In genomic region chr7:30365626-30366025, GRCh38 we compare ENCODE assay signal across 23 cellular contexts.
DNase-seq lines count a peak whose midpoint lies in the region; ATAC-seq, FAIRE-seq and TF ChIP-seq lines count a peak whose summit lies in the region.
"Had no signal": no experiment of that assay in that cellular context is flagged by ENCODE, and none has a peak within 500 bp of the region (broad histone marks: within the 10 kb centered on the region; RNA-seq: fewer than 3 reads in every experiment).

No MANE protein-coding gene starts in this region.

- H3K27me3 Mint-ChIP-seq in HFFc6 (ENCODE audit: insufficient read depth) (no peaks in the 10 kb centered on the region), astrocyte (ENCODE audit: low read depth, unreplicated experiment) (no peaks in the 10 kb centered on the region)
- H3K27me3 Mint-ChIP-seq: CD8-positive, alpha-beta memory T cell had no signal

- FAIRE-seq in astrocyte (lab: Jason Lieb, UNC), result no peak
- FAIRE-seq: H1, HTR-8/SVneo had no signal

- H3K27me3 ChIP-seq in astrocyte (ENCODE audit: insufficient read depth, low read length), result no peaks in the 10 kb centered on the region

- H3K9me3 Mint-ChIP-seq in HFFc6, result no peaks in the 10 kb centered on the region
- H3K9me3 Mint-ChIP-seq in astrocyte (ENCODE audit: unreplicated experiment), result no peaks in the 10 kb centered on the region
- no peaks in the 10 kb centered on the region for H3K9me3 Mint-ChIP-seq in stimulated activated effector memory CD8-positive, alpha-beta T cell treated with anti-CD3 and anti-CD28 coated beads, Interleukin-12 subunit alpha, Interleukin-12 subunit beta, amount 100 ng/mL, for 72 hours
- H3K9me3 Mint-ChIP-seq: CD8-positive, alpha-beta memory T cell; T-helper 1 cell treated with Interleukin-12 subunit alpha and Interleukin-12 subunit beta and Interleukin-4 antibody, amounts not matched to agents 30 μg/mL and 1 μg/mL, for 36 hours had no signal

- no peak for ATAC-seq in stimulated activated effector memory CD8-positive, alpha-beta T cell treated with anti-CD3 and anti-CD28 coated beads, Interleukin-12 subunit alpha, Interleukin-12 subunit beta, amount 100 ng/mL, for 72 hours
- ATAC-seq: A549 had no signal

- peak overlapping the region; percentile 16 for H3K4me3 Mint-ChIP-seq in HFFc6
- no peak overlapping the region for H3K4me3 Mint-ChIP-seq in astrocyte (ENCODE audit: unreplicated experiment)
- no peak overlapping the region for H3K4me3 Mint-ChIP-seq in stimulated activated effector memory CD8-positive, alpha-beta T cell treated with anti-CD3 and anti-CD28 coated beads, Interleukin-12 subunit alpha, Interleukin-12 subunit beta, amount 100 ng/mL, for 72 hours
- H3K4me3 Mint-ChIP-seq: CD8-positive, alpha-beta memory T cell; T-helper 1 cell treated with Interleukin-12 subunit alpha and Interleukin-12 subunit beta and Interleukin-4 antibody, amounts not matched to agents 30 μg/mL and 1 μg/mL, for 36 hours had no signal

- peaks cover 8% of the 10 kb centered on the region for H3K4me1 ChIP-seq in astrocyte (ENCODE audit: insufficient read depth, low read length)

- H3K36me3 Mint-ChIP-seq in HFFc6 (ENCODE audit: low read depth) (no peaks in the 10 kb centered on the region), astrocyte (ENCODE audit: low read depth, unreplicated experiment) (no peaks in the 10 kb centered on the region)
- peaks cover 5% of the 10 kb centered on the region for H3K36me3 Mint-ChIP-seq in stimulated activated effector memory CD8-positive, alpha-beta T cell treated with anti-CD3 and anti-CD28 coated beads, Interleukin-12 subunit alpha, Interleukin-12 subunit beta, amount 100 ng/mL, for 72 hours

- no peaks in the 10 kb centered on the region for H3K36me3 ChIP-seq in astrocyte (ENCODE audit: insufficient read depth, low read length)

- peaks cover 56% of the 10 kb centered on the region for H3K4me1 Mint-ChIP-seq in HFFc6 (ENCODE audit: low read depth)
- H3K4me1 Mint-ChIP-seq in astrocyte (ENCODE audit: low read depth, unreplicated experiment), result peaks cover 5% of the 10 kb centered on the region
- H3K4me1 Mint-ChIP-seq in stimulated activated effector memory CD8-positive, alpha-beta T cell treated with anti-CD3 and anti-CD28 coated beads, Interleukin-12 subunit alpha, Interleukin-12 subunit beta, amount 100 ng/mL, for 72 hours, result no peaks in the 10 kb centered on the region

- no peak overlapping the region for H3K9ac ChIP-seq in astrocyte (ENCODE audit: low read length)

- no peak overlapping the region for H2AFZ ChIP-seq in astrocyte (ENCODE audit: low read depth, low read length)

- H4K20me1 ChIP-seq in astrocyte (ENCODE audit: insufficient read depth, low read length), result no peaks in the 10 kb centered on the region

- peak overlapping the region; percentile 42 for H3K27ac Mint-ChIP-seq in HFFc6
- H3K27ac Mint-ChIP-seq in astrocyte (ENCODE audit: unreplicated experiment), result no peak overlapping the region
- no peak overlapping the region for H3K27ac Mint-ChIP-seq in stimulated activated effector memory CD8-positive, alpha-beta T cell treated with anti-CD3 and anti-CD28 coated beads, Interleukin-12 subunit alpha, Interleukin-12 subunit beta, amount 100 ng/mL, for 72 hours
- H3K27ac Mint-ChIP-seq: T-helper 1 cell treated with Interleukin-12 subunit alpha and Interleukin-12 subunit beta and Interleukin-4 antibody, amounts not matched to agents 30 μg/mL and 1 μg/mL, for 36 hours had no signal

- H3K4me3 ChIP-seq in astrocyte (ENCODE audit: insufficient read depth, low read depth, low read length), result no peak overlapping the region
- H3K4me3 ChIP-seq: A549 had no signal

- no peak overlapping the region for H3K27ac ChIP-seq in astrocyte (ENCODE audit: low read depth, low read length)
- H3K27ac ChIP-seq: A549, RWPE1 had no signal

- no peak overlapping the region for H3K4me2 ChIP-seq in astrocyte (ENCODE audit: low read length)
- H3K4me2 ChIP-seq: A549 had no signal

- TF ChIP-seq CTCF in HFFc6 (IDR thresholded peaks at IDR 0.05) (no peak), astrocyte (IDR thresholded peaks at IDR 0.05; ENCODE audit: insufficient read depth, low read depth, low read length) (no peak)

- peak; percentile 9 for DNase-seq in ELR (ENCODE audit: low read depth)
- no peak for DNase-seq in HFFc6
- DNase-seq in astrocyte (ENCODE audit: low read depth), result peak; percentile 26
- peak; percentile 36 for DNase-seq in renal cortical epithelial cell (ENCODE audit: low read depth)
- DNase-seq in NCI-H1105 (lab: John Stamatoyannopoulos, UW), result no peak
- no peak for DNase-seq in stimulated activated effector memory CD8-positive, alpha-beta T cell treated with anti-CD3 and anti-CD28 coated beads, Interleukin-12 subunit alpha, Interleukin-12 subunit beta, amount 100 ng/mL, for 72 hours (ENCODE audit: low spot score in 2 of 2)
- no peak for DNase-seq in NOMO-1 treated with DMSO at 0.1 percent for 48 hours (lab: John Stamatoyannopoulos, UW; ENCODE audit: unreplicated experiment)
- no peak for DNase-seq in GF-D8 (lab: John Stamatoyannopoulos, UW)
- DNase-seq: C1 segment of cervical spinal cord; CD8-positive, alpha-beta memory T cell; DMS53; Kasumi-1; MM.1S; NCI-H1092 treated with DMSO at 0.1 percent for 48 hours; NCI-H2081; NCI-H2171 treated with DMSO at 0.1 percent for 48 hours; NCI-H82; SIG-M5 had no signal

- no peaks in the 10 kb centered on the region for H3K79me2 ChIP-seq in astrocyte (ENCODE audit: insufficient read depth, low read length)

- no peaks in the 10 kb centered on the region for H3K9me3 ChIP-seq in astrocyte (ENCODE audit: insufficient read depth, low read depth, low read length)
- H3K9me3 ChIP-seq: A549 had no signal

Comparison
In these comparisons a context has a peak if more than half of its experiments do, and no peak if none do; other contexts are left out.
1. DNase-seq: peak in ELR (single experiment), astrocyte (single experiment) and renal cortical epithelial cell (single experiment); none in HFFc6 (single experiment), NCI-H1105 (single experiment), stimulated activated effector memory CD8-positive, alpha-beta T cell treated with anti-CD3 and anti-CD28 coated beads, Interleukin-12 subunit alpha, Interleukin-12 subunit beta, amount 100 ng/mL, for 72 hours (0 of 2), NOMO-1 treated with DMSO at 0.1 percent for 48 hours (single experiment) and GF-D8 (single experiment).